20 cellular contexts compared by ENCODE assay signal in the genomic region with DNA sequence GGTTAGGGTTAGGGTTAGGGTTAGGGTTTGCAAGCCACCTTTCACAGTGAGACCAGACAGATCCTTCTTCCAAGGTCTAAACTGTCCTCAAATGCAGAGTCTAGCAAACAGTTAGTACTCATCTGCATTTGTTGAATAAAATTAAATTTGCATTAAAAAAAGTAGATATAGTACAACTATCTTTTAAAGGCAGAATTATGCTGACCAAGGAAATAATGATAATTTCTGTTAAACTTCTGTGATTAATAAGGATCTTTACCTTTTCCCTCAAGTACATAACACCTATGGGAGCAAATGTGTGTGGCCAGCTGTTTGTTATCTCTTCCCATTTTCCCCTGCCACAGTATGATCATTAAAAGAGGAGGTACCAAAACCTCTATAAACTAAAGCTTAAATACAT. TPM values are rescaled to one million over a fixed set of nuclear protein-coding genes. Genes with fewer than 3 reads are reported as not detected.
A peak's percentile ranks its signal among the peaks of the same experiment; 100 is the strongest.
DNase-seq lines count a peak whose midpoint lies in the region; FAIRE-seq and TF ChIP-seq lines count a peak whose summit lies in the region.
"Had no signal": no experiment of that assay in that cellular context is flagged by ENCODE, and none has a peak within 500 bp of the region (broad histone marks: within the 10 kb centered on the region; RNA-seq: fewer than 3 reads in every experiment).

No MANE protein-coding gene starts in this region.

- CTCF ChIA-PET in MCF 10A (lab: Yijun Ruan, JAX) = interaction anchor here (0.6 to 1.2 kb wide), 2 partner anchors 23 to 693 kb away, joined by 4 to 5 read pairs; no protein-coding TSS in a partner anchor
- CTCF ChIA-PET in mammary epithelial cell (lab: Charles Lee; ENCODE audit: low non-redundant PET) = no interaction called here

- POLR2A ChIA-PET in MCF 10A (lab: Yijun Ruan, JAX) = interaction anchor here (1.5 to 1.8 kb wide), 2 partner anchors 10 to 20 kb away, joined by 3 to 5 read pairs; partner anchors contain the start of gene PUM3

- intact Hi-C loops in MCF 10A (cut with micrococcal nuclease) = no loop called here
- intact Hi-C loops in mammary epithelial cell (cut with micrococcal nuclease) = no loop called here
- intact Hi-C loops in activated T-helper 1 cell treated with anti-CD3 and anti-CD28 coated beads, Interleukin-12 subunit alpha, Interleukin-12 subunit beta, Interleukin-2, Interleukin-4 antibody, amounts not matched to agents 30 ng/mL and 10 ng/mL and 1 ng/mL, durations not matched to agents 14 hours and 24 hours and 36 hours (cut with micrococcal nuclease) = no loop called here

- dilution Hi-C loops in mammary epithelial cell (cut with HindIII; ENCODE audit: low sequenced_read_pairs) = no loop called here

- no peak overlapping the region for H3K4me3 Mint-ChIP-seq in MCF 10A (ENCODE audit: unreplicated experiment)
- H3K4me3 Mint-ChIP-seq in activated T-helper 1 cell treated with anti-CD3 and anti-CD28 coated beads, Interleukin-12 subunit alpha, Interleukin-12 subunit beta, Interleukin-2, Interleukin-4 antibody, amounts not matched to agents 30 ng/mL and 10 ng/mL and 1 ng/mL, durations not matched to agents 14 hours and 24 hours and 36 hours = no peak overlapping the region
- H3K4me3 Mint-ChIP-seq: CD4-positive, alpha-beta T cell had no signal

- H3K36me3 Mint-ChIP-seq in MCF 10A (ENCODE audit: insufficient read depth, unreplicated experiment) = peaks cover 73% of the 10 kb centered on the region
- peaks cover 39% of the 10 kb centered on the region for H3K36me3 Mint-ChIP-seq in activated T-helper 1 cell treated with anti-CD3 and anti-CD28 coated beads, Interleukin-12 subunit alpha, Interleukin-12 subunit beta, Interleukin-2, Interleukin-4 antibody, amounts not matched to agents 30 ng/mL and 10 ng/mL and 1 ng/mL, durations not matched to agents 14 hours and 24 hours and 36 hours (ENCODE audit: low read depth)

- in situ Hi-C loops in mammary epithelial cell (cut with MboI; ENCODE audit: low sequenced_read_pairs in 2 of 2) = no loop called here

- H3K9me3 Mint-ChIP-seq in MCF 10A (ENCODE audit: unreplicated experiment) = no peaks in the 10 kb centered on the region
- no peaks in the 10 kb centered on the region for H3K9me3 Mint-ChIP-seq in activated T-helper 1 cell treated with anti-CD3 and anti-CD28 coated beads, Interleukin-12 subunit alpha, Interleukin-12 subunit beta, Interleukin-2, Interleukin-4 antibody, amounts not matched to agents 30 ng/mL and 10 ng/mL and 1 ng/mL, durations not matched to agents 14 hours and 24 hours and 36 hours
- H3K9me3 Mint-ChIP-seq: CD4-positive, alpha-beta T cell had no signal

- no peaks in the 10 kb centered on the region for H3K27me3 Mint-ChIP-seq in MCF 10A (ENCODE audit: insufficient read depth, unreplicated experiment)
- no peaks in the 10 kb centered on the region for H3K27me3 Mint-ChIP-seq in activated T-helper 1 cell treated with anti-CD3 and anti-CD28 coated beads, Interleukin-12 subunit alpha, Interleukin-12 subunit beta, Interleukin-2, Interleukin-4 antibody, amounts not matched to agents 30 ng/mL and 10 ng/mL and 1 ng/mL, durations not matched to agents 14 hours and 24 hours and 36 hours (ENCODE audit: insufficient read depth)
- H3K27me3 Mint-ChIP-seq: CD4-positive, alpha-beta T cell had no signal

- no peaks in the 10 kb centered on the region for H3K4me1 Mint-ChIP-seq in MCF 10A (ENCODE audit: insufficient read depth, unreplicated experiment)
- peaks cover 3% of the 10 kb centered on the region for H3K4me1 Mint-ChIP-seq in activated T-helper 1 cell treated with anti-CD3 and anti-CD28 coated beads, Interleukin-12 subunit alpha, Interleukin-12 subunit beta, Interleukin-2, Interleukin-4 antibody, amounts not matched to agents 30 ng/mL and 10 ng/mL and 1 ng/mL, durations not matched to agents 14 hours and 24 hours and 36 hours (ENCODE audit: low read depth)

- no peak overlapping the region for H3K4me3 ChIP-seq in mammary epithelial cell (replicated peaks in 1 of 3; ENCODE audit: insufficient read depth in 1 of 3, low read depth in 2 of 3, low read length in 3 of 3)
- H3K4me3 ChIP-seq in foreskin fibroblast (ENCODE audit: low read depth in 1 of 2, low read length in 2 of 2) = no peak overlapping the region
- H3K4me3 ChIP-seq: BLaER1 had no signal

- FAIRE-seq in GM19239 (lab: Jason Lieb, UNC) (peak; percentile 35), islet of Langerhans (lab: Jason Lieb, UNC) (peak; percentile 98)
- FAIRE-seq: HTR-8/SVneo had no signal

- H2AFZ ChIP-seq in mammary epithelial cell (ENCODE audit: low read depth, low read length) = no peak overlapping the region

- H3K27me3 ChIP-seq in mammary epithelial cell (ENCODE audit: insufficient read depth, low read length) = no peaks in the 10 kb centered on the region
- H3K27me3 ChIP-seq: BLaER1 had no signal

- H3K9ac ChIP-seq in mammary epithelial cell (ENCODE audit: insufficient read depth, low read length) = no peak overlapping the region
- H3K9ac ChIP-seq: BLaER1, KMS-11 had no signal

- no peak overlapping the region for H3K4me2 ChIP-seq in mammary epithelial cell (ENCODE audit: insufficient read depth, low read depth, low read length)
- H3K4me2 ChIP-seq: BLaER1, KMS-11 had no signal

- TF ChIP-seq CTCF in MCF 10A (IDR thresholded peaks at IDR 0.05; ENCODE audit: unreplicated experiment) (no peak), mammary epithelial cell (conservative IDR thresholded peaks at IDR 0.05 in 1 of 2, IDR thresholded peaks at IDR 0.05 in 1 of 2; ENCODE audit: extremely low read depth in 1 of 2, insufficient read depth in 1 of 2, low read depth in 1 of 2, low read length in 2 of 2) (no peak), foreskin fibroblast (IDR thresholded peaks at IDR 0.05; ENCODE audit: low read depth, low read length) (no peak)

- H3K36me3 ChIP-seq in mammary epithelial cell (ENCODE audit: insufficient read depth, low read length) = peaks cover 57% of the 10 kb centered on the region

- peaks cover 22% of the 10 kb centered on the region for H3K79me2 ChIP-seq in mammary epithelial cell (ENCODE audit: insufficient read depth, low read length)

- no peak overlapping the region for H3K27ac ChIP-seq in mammary epithelial cell (ENCODE audit: insufficient read depth, low read depth, low read length)
- H3K27ac ChIP-seq: BLaER1, KMS-11, RWPE1 had no signal

- H4K20me1 ChIP-seq in mammary epithelial cell (ENCODE audit: insufficient read depth, low read length) = no peaks in the 10 kb centered on the region

- H3K27ac Mint-ChIP-seq in MCF 10A (ENCODE audit: low read depth, unreplicated experiment) = peak overlapping the region; percentile 12
- peak overlapping the region; percentile 11 for H3K27ac Mint-ChIP-seq in activated T-helper 1 cell treated with anti-CD3 and anti-CD28 coated beads, Interleukin-12 subunit alpha, Interleukin-12 subunit beta, Interleukin-2, Interleukin-4 antibody, amounts not matched to agents 30 ng/mL and 10 ng/mL and 1 ng/mL, durations not matched to agents 14 hours and 24 hours and 36 hours
- H3K27ac Mint-ChIP-seq: CD4-positive, alpha-beta T cell had no signal

- H3K4me1 ChIP-seq in mammary epithelial cell (ENCODE audit: insufficient read depth, low read length) = no peaks in the 10 kb centered on the region
- H3K4me1 ChIP-seq: BLaER1 had no signal

- BruUV-seq in MCF 10A (replicated peaks; lab: Mats Ljungman, UMichigan) (no TSS peak), mammary epithelial cell (replicated peaks; lab: Mats Ljungman, UMichigan) (no TSS peak)

- DNase-seq in MCF 10A (ENCODE audit: unreplicated experiment) (no peak), mammary epithelial cell (no peak), GM19239 (ENCODE audit: insufficient read length, low spot score) (no peak), foreskin fibroblast (no peak), T-helper 1 cell (no peak), NCI-H1694 treated with DMSO at 0.1 percent for 48 hours (lab: John Stamatoyannopoulos, UW) (no peak)
- DNase-seq in activated T-helper 1 cell treated with anti-CD3 and anti-CD28 coated beads, Interleukin-12 subunit alpha, Interleukin-12 subunit beta, Interleukin-2, Interleukin-4 antibody, amounts not matched to agents 30 ng/mL and 10 ng/mL and 1 ng/mL, durations not matched to agents 14 hours and 24 hours and 36 hours (ENCODE audit: low spot score) = no peak
- DNase-seq: CD4-positive, alpha-beta T cell; NCI-H1048; NCI-H187; NCI-H2081 treated with DMSO at 0.1 percent for 48 hours; NCI-H2171; NCI-H226; NCI-H510A; SHP77 had no signal

- H3K9me3 ChIP-seq in mammary epithelial cell (replicated peaks; ENCODE audit: insufficient read depth, low read length) = no peaks in the 10 kb centered on the region
- H3K9me3 ChIP-seq: BLaER1 had no signal

RNA-seq across cellular contexts. Expression of gene PUM3, which starts 19.8 kb away (rescaled TPM):
- 65.3 and 83.0 TPM in 2 replicates for total RNA-seq in MCF 10A (2022)
- total RNA-seq in mammary epithelial cell = 10 to 100 TPM; 38.8 to 80.9 TPM
- polyA plus RNA-seq in mammary epithelial cell = 38.0 TPM
- 4.0 TPM for polyA minus RNA-seq in mammary epithelial cell
- 157 TPM in 2 replicates for total RNA-seq in activated T-helper 1 cell treated with anti-CD3 and anti-CD28 coated beads, Interleukin-12 subunit alpha, Interleukin-12 subunit beta, Interleukin-2, Interleukin-4 antibody, amounts not matched to agents 30 ng/mL and 10 ng/mL and 1 ng/mL, durations not matched to agents 14 hours and 24 hours and 36 hours
